Comparison of ENCODE assay signal across 27 cellular contexts in genomic region chr9:15720861-15721260, GRCh38.
"Had no signal": no experiment of that assay in that cellular context is flagged by ENCODE, and none has a peak within 500 bp of the region (broad histone marks: within the 10 kb centered on the region; RNA-seq: fewer than 3 reads in every experiment).

No MANE protein-coding gene starts in this region.

- H3K4me3 ChIP-seq: ascending aorta, breast epithelium, cardiac muscle cell, colonic mucosa, esophagus squamous epithelium, gastroesophageal sphincter, heart right ventricle had no signal

- DNase-seq: activated B cell treated with CpG ODN at 0.5 μM for 24 hours; activated CD4-positive, alpha-beta T cell treated with anti-CD3 and anti-CD28 coated beads for 48 hours; activated CD4-positive, alpha-beta T cell treated with anti-CD3 and anti-CD28 coated beads, Interleukin-2, amount 50 U/mL, for 1 hour; activated CD4-positive, alpha-beta T cell treated with anti-CD3 and anti-CD28 coated beads, Interleukin-2, amount 50 U/mL, for 48 hours; activated CD8-positive, alpha-beta memory T cell treated with anti-CD3 and anti-CD28 coated beads for 24 hours; activated CD8-positive, alpha-beta T cell treated with anti-CD3 and anti-CD28 coated beads for 36 hours; activated effector memory CD4-positive, alpha-beta T cell treated with Interleukin-2 at 50 U/mL for 16 hours; activated naive CD4-positive, alpha-beta T cell treated with anti-CD3 and anti-CD28 coated beads for 36 hours; activated naive CD8-positive, alpha-beta T cell treated with anti-CD3 and anti-CD28 coated beads for 36 hours; activated naive CD8-positive, alpha-beta T cell treated with anti-CD3 and anti-CD28 coated beads, Interleukin-2, amount 50 U/mL, for 24 hours; activated T-cell treated with anti-CD3 and anti-CD28 coated beads, Interleukin-2, amount 50 U/mL, for 4 hours; central memory CD4-positive, alpha-beta T cell; cerebellar nuclear complex; colonic mucosa; effector CD8-positive, alpha-beta T cell; esophagus squamous epithelium; foreskin melanocyte; heart right ventricle; T-helper 1 cell; T-helper 17 cell; T1000; WERI-Rb-1 had no signal

- H3K36me3 ChIP-seq: ascending aorta, breast epithelium, cardiac muscle cell, colonic mucosa, gastroesophageal sphincter, heart right ventricle, WERI-Rb-1 had no signal

- H3K9me3 ChIP-seq: ascending aorta, breast epithelium, colonic mucosa, esophagus squamous epithelium, heart right ventricle had no signal

- H3K27ac ChIP-seq: ascending aorta, breast epithelium, cardiac muscle cell, colonic mucosa, epithelial cell of prostate, esophagus squamous epithelium, gastroesophageal sphincter, heart right ventricle, WERI-Rb-1 had no signal

- H3K4me1 ChIP-seq: ascending aorta, breast epithelium, colonic mucosa, heart right ventricle had no signal

- H3K27me3 ChIP-seq: ascending aorta, breast epithelium, cardiac muscle cell, colonic mucosa, esophagus squamous epithelium, gastroesophageal sphincter, heart right ventricle had no signal
